In genomic region chr20:25408170-25408547, GRCh38 we compare ENCODE assay signal across 8 cellular contexts. TPM values are rescaled to one million over a fixed set of nuclear protein-coding genes. Genes with fewer than 3 reads are reported as not detected.
DNase-seq lines count a peak whose midpoint lies in the region; ATAC-seq and TF ChIP-seq lines count a peak whose summit lies in the region.

No MANE protein-coding gene starts in this region.

- H3K27me3 Mint-ChIP-seq in IgD-negative memory B cell: no peaks in the 10 kb centered on the region

- H3K36me3 ChIP-seq in breast epithelium (no peaks in the 10 kb centered on the region), mucosa of stomach (ENCODE audit: control insufficient read depth, insufficient read depth, low read length) (no peaks in the 10 kb centered on the region)

- peaks cover 8% of the 10 kb centered on the region in 3 donors for H3K4me1 Mint-ChIP-seq in IgD-negative memory B cell

- peak overlapping the region in 2 of 3 donors; percentile 85 to 96 for H3K27ac Mint-ChIP-seq in IgD-negative memory B cell

- H3K4me1 ChIP-seq in breast epithelium (no peaks in the 10 kb centered on the region), mucosa of stomach (ENCODE audit: control insufficient read depth, insufficient read depth, low read length) (peaks cover 10% of the 10 kb centered on the region)

- TF ChIP-seq CTCF in AG04450 (IDR thresholded peaks at IDR 0.05; ENCODE audit: low read depth, low read length) (no peak), breast epithelium (IDR thresholded peaks at IDR 0.05) (no peak)

- DNase-seq in AG04450 (ENCODE audit: low read depth, low spot score) (no peak), breast epithelium (ENCODE audit: low spot score in 2 of 2) (no peak), GM19238 (ENCODE audit: insufficient read length, low spot score) (no peak), middle frontal gyrus (ENCODE audit: extremely low spot score, low spot score) (no peak)

- ATAC-seq in GM21619 (IDR thresholded peaks at IDR 0.05; ENCODE audit: unreplicated experiment) (no peak), HG03139 (IDR thresholded peaks at IDR 0.05; ENCODE audit: unreplicated experiment) (no peak)

- CTCF ChIA-PET in AG04450 (lab: Charles Lee): interaction anchor here (0.8 to 2.4 kb wide), 2 partner anchors 9 to 162 kb away, joined by 3 to 8 read pairs; no protein-coding TSS in a partner anchor

- no peaks in the 10 kb centered on the region for H3K27me3 ChIP-seq in AG04450 (ENCODE audit: control insufficient read depth, insufficient read depth, low read length)
- no peaks in the 10 kb centered on the region for H3K27me3 ChIP-seq in breast epithelium
- no peaks in the 10 kb centered on the region for H3K27me3 ChIP-seq in mucosa of stomach (ENCODE audit: control insufficient read depth, insufficient read depth, low read length)

- H3K4me3 Mint-ChIP-seq in IgD-negative memory B cell: peak overlapping the region; percentile 85 to 97 (median 95)

- peak overlapping the region; percentile 84 for H3K4me3 ChIP-seq in AG04450 (ENCODE audit: low read depth, low read length)
- H3K4me3 ChIP-seq in breast epithelium: peak overlapping the region; percentile 52 to 77 (median 65)
- peak overlapping the region; percentile 77 for H3K4me3 ChIP-seq in mucosa of stomach (ENCODE audit: low read length)

- peak overlapping the region; percentile 66 for H3K9ac ChIP-seq in mucosa of stomach (ENCODE audit: low read length)

- POLR2A ChIA-PET in AG04450 (lab: Yijun Ruan, JAX): interaction anchor here (1.0 to 1.4 kb wide), 4 partner anchors 9 to 160 kb away, joined by 3 to 9 read pairs (median 4); partner anchors contain the start of genes ABHD12 and PYGB

- H3K9me3 Mint-ChIP-seq in IgD-negative memory B cell: peaks cover 5 to 15% (median 9%) of the 10 kb centered on the region in 3 donors

- peaks cover 3% of the 10 kb centered on the region for H3K36me3 Mint-ChIP-seq in IgD-negative memory B cell

- intact Hi-C loops in breast epithelium (cut with DNase I; ENCODE audit: low total_unique reads): no loop called here

- H3K9me3 ChIP-seq in AG04450 (ENCODE audit: control insufficient read depth, insufficient read depth, low read length): peaks cover 8% of the 10 kb centered on the region
- H3K9me3 ChIP-seq in breast epithelium: peaks cover 5 to 9% of the 10 kb centered on the region in 2 donors
- H3K9me3 ChIP-seq in mucosa of stomach (ENCODE audit: control insufficient read depth, low read length): peaks cover 7% of the 10 kb centered on the region

- no peak for TF ChIP-seq POLR2A in breast epithelium (IDR thresholded peaks at IDR 0.05)

- H3K27ac ChIP-seq in AG04450 (ENCODE audit: low read depth, low read length) (no peak overlapping the region), breast epithelium (no peak overlapping the region)

RNA-seq across cellular contexts. Expression of gene GINS1, which starts 0.7 kb away (rescaled TPM):
- polyA plus RNA-seq in AG04450 (2011; rRNA removed) (2.8 and 3.7 TPM in 2 replicates), IgD-negative memory B cell (1.2 TPM)
- polyA minus RNA-seq in AG04450 (2011; rRNA and poly(A)+ RNA removed): 3.1 and 3.4 TPM in 2 replicates
- total RNA-seq in breast epithelium: under 1 TPM; 0.32 to 0.73 (median 0.33) TPM

RNA-seq across cellular contexts. Expression of gene ABHD12, which starts 17.5 kb away (rescaled TPM):
- polyA plus RNA-seq in AG04450 (2011; rRNA removed) (33.6 and 38.5 TPM in 2 replicates), IgD-negative memory B cell (20.3 TPM)
- polyA minus RNA-seq in AG04450 (2011; rRNA and poly(A)+ RNA removed): 31.8 and 39.3 TPM in 2 replicates
- total RNA-seq in breast epithelium: 10 to 100 TPM; 26.9 to 67.7 (median 53.4) TPM
